27 cellular contexts compared by ENCODE assay signal in the genomic region with DNA sequence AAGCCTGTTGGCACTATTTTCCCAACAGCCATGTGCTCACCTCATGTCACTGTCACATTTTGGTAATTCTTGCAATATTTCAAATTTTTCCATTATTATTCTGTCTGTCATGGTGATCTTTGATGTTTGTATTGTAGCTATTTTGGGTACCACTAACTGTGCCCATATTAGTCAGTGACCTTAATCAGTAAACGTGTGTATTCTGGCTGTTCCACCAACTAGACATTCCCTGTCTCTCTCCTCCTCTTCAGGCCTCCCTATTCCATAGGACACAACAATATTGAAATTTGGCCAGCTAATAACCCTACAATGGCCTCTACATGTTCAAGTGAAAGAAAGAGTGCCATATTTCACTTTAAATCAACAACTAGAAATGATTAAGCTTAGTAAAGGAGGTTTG.
"Had no signal": no experiment of that assay in that cellular context is flagged by ENCODE, and none has a peak within 500 bp of the region (broad histone marks: within the 10 kb centered on the region; RNA-seq: fewer than 3 reads in every experiment).

No MANE protein-coding gene starts in this region.

- H3K4me1 Mint-ChIP-seq: activated CD4-positive, alpha-beta T cell treated with anti-CD3 and anti-CD28 coated beads, Interleukin-2, amount 10 ng/mL, durations not matched to agents 7 days and 5 days; endodermal cell had no signal

- H3K27me3 ChIP-seq: brain microvascular endothelial cell, colonic mucosa, dorsolateral prefrontal cortex, heart left ventricle had no signal

- H3K9me3 ChIP-seq: colonic mucosa, heart left ventricle had no signal

- H3K27ac Mint-ChIP-seq: activated CD4-positive, alpha-beta memory T cell treated with anti-CD3 and anti-CD28 coated beads, Interleukin-2, amount 10 ng/mL, durations not matched to agents 7 days and 5 days; activated CD4-positive, alpha-beta T cell treated with anti-CD3 and anti-CD28 coated beads, Interleukin-2, amount 10 ng/mL, durations not matched to agents 7 days and 5 days; activated naive CD8-positive, alpha-beta T cell; activated T-cell treated with anti-CD3 and anti-CD28 coated beads, Interleukin-2, amount 50 U/mL, for 24 hours; activated T-cell treated with anti-CD3 and anti-CD28 coated beads, Interleukin-2, amount 50 U/mL, for 72 hours; dendritic cell treated with granulocyte-macrophage colony-stimulating factor and Interleukin-4, amounts not matched to agents 40 ng/mL and 50 ng/mL, for 4 days; endodermal cell had no signal

- DNase-seq: activated CD4-positive, alpha-beta memory T cell treated with anti-CD3 and anti-CD28 coated beads, Interleukin-2, amount 10 ng/mL, durations not matched to agents 7 days and 5 days; activated CD4-positive, alpha-beta T cell treated with anti-CD3 and anti-CD28 coated beads for 1 hour; activated CD4-positive, alpha-beta T cell treated with anti-CD3 and anti-CD28 coated beads for 4 hours; activated CD4-positive, alpha-beta T cell treated with anti-CD3 and anti-CD28 coated beads, Interleukin-2, amount 10 ng/mL, durations not matched to agents 7 days and 5 days; activated CD4-positive, alpha-beta T cell treated with anti-CD3 and anti-CD28 coated beads, Interleukin-2, amount 50 U/mL, for 4 hours; activated CD4-positive, CD25-positive, alpha-beta regulatory T cell; activated CD8-positive, alpha-beta memory T cell treated with anti-CD3 and anti-CD28 coated beads, Interleukin-2, amount 50 U/mL, for 48 hours; activated gamma-delta T cell treated with Interleukin-2 at 50 U/mL for 16 hours; activated naive CD4-positive, alpha-beta T cell treated with anti-CD3 and anti-CD28 coated beads, Interleukin-2, amount 50 U/mL, for 16 hours; activated naive CD4-positive, alpha-beta T cell treated with Interleukin-2 at 50 U/mL for 16 hours; activated T-cell treated with anti-CD3 and anti-CD28 coated beads for 4 hours; activated T-cell treated with anti-CD3 and anti-CD28 coated beads, Interleukin-2, amount 50 U/mL, for 24 hours; activated T-cell treated with anti-CD3 and anti-CD28 coated beads, Interleukin-2, amount 50 U/mL, for 72 hours; amniotic stem cell; anterior cingulate cortex; brain microvascular endothelial cell; caudate nucleus; colonic mucosa; dorsolateral prefrontal cortex; effector memory CD4-positive, alpha-beta T cell; endodermal cell; foreskin fibroblast; heart left ventricle; T-helper 2 cell had no signal

- H3K4me1 ChIP-seq: colonic mucosa had no signal

- H3K36me3 ChIP-seq: brain microvascular endothelial cell, colonic mucosa had no signal

- H3K27me3 Mint-ChIP-seq: activated CD4-positive, alpha-beta memory T cell treated with anti-CD3 and anti-CD28 coated beads, Interleukin-2, amount 10 ng/mL, durations not matched to agents 7 days and 5 days; activated CD4-positive, alpha-beta T cell treated with anti-CD3 and anti-CD28 coated beads, Interleukin-2, amount 10 ng/mL, durations not matched to agents 7 days and 5 days; activated naive CD8-positive, alpha-beta T cell; activated T-cell treated with anti-CD3 and anti-CD28 coated beads, Interleukin-2, amount 50 U/mL, for 24 hours; dendritic cell treated with granulocyte-macrophage colony-stimulating factor and Interleukin-4, amounts not matched to agents 40 ng/mL and 50 ng/mL, for 4 days had no signal

- H3K9me3 Mint-ChIP-seq: activated CD4-positive, alpha-beta memory T cell treated with anti-CD3 and anti-CD28 coated beads, Interleukin-2, amount 10 ng/mL, durations not matched to agents 7 days and 5 days; activated CD4-positive, alpha-beta T cell treated with anti-CD3 and anti-CD28 coated beads, Interleukin-2, amount 10 ng/mL, durations not matched to agents 7 days and 5 days; activated T-cell treated with anti-CD3 and anti-CD28 coated beads, Interleukin-2, amount 50 U/mL, for 24 hours; activated T-cell treated with anti-CD3 and anti-CD28 coated beads, Interleukin-2, amount 50 U/mL, for 72 hours; dendritic cell treated with granulocyte-macrophage colony-stimulating factor and Interleukin-4, amounts not matched to agents 40 ng/mL and 50 ng/mL, for 4 days; endodermal cell had no signal

- H3K4me3 ChIP-seq: colonic mucosa, dorsolateral prefrontal cortex, heart left ventricle had no signal

- ATAC-seq: activated T-cell treated with anti-CD3 and anti-CD28 coated beads, Interleukin-2, amount 50 U/mL, for 72 hours; esophagus mucosa had no signal

- H3K27ac ChIP-seq: brain microvascular endothelial cell, colonic mucosa, heart left ventricle had no signal

- H3K4me3 Mint-ChIP-seq: activated CD4-positive, alpha-beta memory T cell treated with anti-CD3 and anti-CD28 coated beads, Interleukin-2, amount 10 ng/mL, durations not matched to agents 7 days and 5 days; activated CD4-positive, alpha-beta T cell treated with anti-CD3 and anti-CD28 coated beads, Interleukin-2, amount 10 ng/mL, durations not matched to agents 7 days and 5 days; activated naive CD8-positive, alpha-beta T cell; activated T-cell treated with anti-CD3 and anti-CD28 coated beads, Interleukin-2, amount 50 U/mL, for 24 hours; activated T-cell treated with anti-CD3 and anti-CD28 coated beads, Interleukin-2, amount 50 U/mL, for 72 hours; dendritic cell treated with granulocyte-macrophage colony-stimulating factor and Interleukin-4, amounts not matched to agents 40 ng/mL and 50 ng/mL, for 4 days; endodermal cell had no signal
